In genomic region chr3:99344216-99344615, GRCh38 we compare ENCODE assay signal across 29 cellular contexts.
"Had no signal": no experiment of that assay in that cellular context is flagged by ENCODE, and none has a peak within 500 bp of the region (broad histone marks: within the 10 kb centered on the region; RNA-seq: fewer than 3 reads in every experiment).

No MANE protein-coding gene starts in this region.

- H3K4me3 Mint-ChIP-seq: activated CD8-positive, alpha-beta memory T cell treated with anti-CD3 and anti-CD28 coated beads, Interleukin-2, amount 10 ng/mL, durations not matched to agents 7 days and 5 days; activated CD8-positive, alpha-beta T cell treated with anti-CD3 and anti-CD28 coated beads, Interleukin-2, amount 10 ng/mL, durations not matched to agents 7 days and 5 days; effector memory CD8-positive, alpha-beta T cell; natural killer cell; neural progenitor cell; T-helper 17 cell; WTC11 had no signal

- H2AFZ ChIP-seq: neural progenitor cell had no signal

- H3K4me3 ChIP-seq: coronary artery, heart right ventricle, left lung, lung, neural progenitor cell, spleen, tibial nerve had no signal

- H3K4me1 ChIP-seq: heart right ventricle, left lung, neural progenitor cell, spleen had no signal

- H3K9me3 Mint-ChIP-seq: neural progenitor cell, WTC11 had no signal

- H3K27me3 ChIP-seq: brain microvascular endothelial cell, heart right ventricle, left lung, neural progenitor cell, spleen, tibial nerve had no signal

- H3K4me1 Mint-ChIP-seq: activated CD8-positive, alpha-beta memory T cell treated with anti-CD3 and anti-CD28 coated beads, Interleukin-2, amount 10 ng/mL, durations not matched to agents 7 days and 5 days; natural killer cell; neural progenitor cell; T-helper 17 cell; WTC11 had no signal

- H3K27ac ChIP-seq: brain microvascular endothelial cell, coronary artery, heart right ventricle, left lung, neural progenitor cell, spleen, tibial nerve had no signal

- H3K36me3 ChIP-seq: brain microvascular endothelial cell, heart right ventricle, left lung, neural progenitor cell, spleen, tibial nerve had no signal

- H3K36me3 Mint-ChIP-seq: activated CD8-positive, alpha-beta memory T cell treated with anti-CD3 and anti-CD28 coated beads, Interleukin-2, amount 10 ng/mL, durations not matched to agents 7 days and 5 days; activated naive CD4-positive, alpha-beta T cell treated with anti-CD3 and anti-CD28 coated beads, Interleukin-2, amount 50 U/mL, for 72 hours; natural killer cell; neural progenitor cell; WTC11 had no signal

- DNase-seq: activated CD4-positive, alpha-beta T cell treated with anti-CD3 and anti-CD28 coated beads for 1 hour; activated CD4-positive, alpha-beta T cell treated with anti-CD3 and anti-CD28 coated beads, Interleukin-2, amount 50 U/mL, for 1 hour; activated CD8-positive, alpha-beta memory T cell treated with anti-CD3 and anti-CD28 coated beads, Interleukin-2, amount 10 ng/mL, durations not matched to agents 7 days and 5 days; activated CD8-positive, alpha-beta T cell treated with anti-CD3 and anti-CD28 coated beads, Interleukin-2, amount 10 ng/mL, durations not matched to agents 7 days and 5 days; activated naive CD4-positive, alpha-beta T cell; activated T-cell treated with anti-CD3 and anti-CD28 coated beads, Interleukin-2, amount 50 U/mL, for 48 hours; anterior cingulate cortex; brain microvascular endothelial cell; effector memory CD8-positive, alpha-beta T cell; erythroblast; foreskin melanocyte; heart right ventricle; left lung; mesendoderm; natural killer cell; occipital lobe; posterior cingulate gyrus; right cardiac atrium; spleen; stimulated activated CD4-positive, alpha-beta T cell treated with anti-CD3 and anti-CD28 coated beads, Interleukin-2, amount 100 ng/mL, for 48 hours; stimulated activated naive CD4-positive, alpha-beta T cell treated with Interleukin-2 at 50 U/mL for 16 hours; T-helper 17 cell; T1000 had no signal

- H3K4me2 ChIP-seq: neural progenitor cell had no signal

- H3K9ac ChIP-seq: neural progenitor cell had no signal

- H3K27me3 Mint-ChIP-seq: activated CD8-positive, alpha-beta memory T cell treated with anti-CD3 and anti-CD28 coated beads, Interleukin-2, amount 10 ng/mL, durations not matched to agents 7 days and 5 days; effector memory CD8-positive, alpha-beta T cell; T-helper 17 cell had no signal

- H3K27ac Mint-ChIP-seq: activated CD8-positive, alpha-beta memory T cell treated with anti-CD3 and anti-CD28 coated beads, Interleukin-2, amount 10 ng/mL, durations not matched to agents 7 days and 5 days; activated CD8-positive, alpha-beta T cell treated with anti-CD3 and anti-CD28 coated beads, Interleukin-2, amount 10 ng/mL, durations not matched to agents 7 days and 5 days; activated naive CD4-positive, alpha-beta T cell treated with anti-CD3 and anti-CD28 coated beads, Interleukin-2, amount 50 U/mL, for 72 hours; effector memory CD8-positive, alpha-beta T cell; natural killer cell; neural progenitor cell; T-helper 17 cell; WTC11 had no signal
